In the genomic region with DNA sequence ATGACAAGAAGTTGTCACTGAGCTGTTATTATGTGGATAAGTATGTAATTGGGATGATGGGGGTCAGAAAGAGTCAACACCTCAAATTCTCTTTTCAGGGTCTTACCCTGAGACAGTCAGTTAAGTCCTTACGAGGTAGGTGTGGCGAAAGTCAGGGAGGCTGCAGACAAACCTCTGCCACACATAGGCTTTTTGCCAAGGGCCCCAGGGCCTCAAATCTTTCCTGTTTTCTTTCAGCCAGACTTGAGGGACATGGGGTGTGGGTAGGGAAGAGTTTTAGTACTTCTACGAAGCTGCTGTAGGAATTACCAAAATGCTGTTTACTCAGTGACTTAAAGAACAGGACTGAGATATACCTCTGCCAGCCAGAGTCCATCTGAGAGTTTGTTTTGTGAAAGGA, we compare ENCODE assay signal across 18 cellular contexts. TPM values are rescaled to one million over a fixed set of nuclear protein-coding genes. Genes with fewer than 3 reads are reported as not detected.
DNase-seq lines count a peak whose midpoint lies in the region; ATAC-seq and TF ChIP-seq lines count a peak whose summit lies in the region.
"Had no signal": no experiment of that assay in that cellular context is flagged by ENCODE, and none has a peak within 500 bp of the region (broad histone marks: within the 10 kb centered on the region; RNA-seq: fewer than 3 reads in every experiment).

No MANE protein-coding gene starts in this region.

- 89 to 91% methylated on average over 3 of the region's 3 CpGs for WGBS in GM23248 (ENCODE audit: low coverage in 1 of 2, low lambda C conversion rate in 2 of 2, missing lambda C conversion rate in 2 of 2), 2 experiments
- WGBS in mammary epithelial cell (ENCODE audit: low coverage, missing lambda C conversion rate) = 38% methylated on average over 2 of the region's 3 CpGs

- H3K4me3 Mint-ChIP-seq in CD4-positive, CD25-positive, alpha-beta regulatory T cell = peak overlapping the region in 1 of 4 donors; percentile 1
- peak overlapping the region in 8 of 10 donors; percentile 1 to 70 (median 38) for H3K4me3 Mint-ChIP-seq in naive thymus-derived CD4-positive, alpha-beta T cell
- H3K4me3 Mint-ChIP-seq: HFFc6 had no signal

- no TSS peak for BruUV-seq in mammary epithelial cell (replicated peaks; lab: Mats Ljungman, UMichigan)

- H3K4me1 Mint-ChIP-seq in CD4-positive, CD25-positive, alpha-beta regulatory T cell = peaks cover 13 to 78% (median 39%) of the 10 kb centered on the region in 4 donors
- H3K4me1 Mint-ChIP-seq in naive thymus-derived CD4-positive, alpha-beta T cell = peaks cover 30 to 84% (median 77%) of the 10 kb centered on the region in 7 donors

- H3F3A ChIP-seq in GM23248 (ENCODE audit: insufficient read depth) = 0 out of 2 replicates have a peak, but pooled peaks cover 4% of the 10 kb centered on the region

- POLR2A ChIA-PET in naive thymus-derived CD4-positive, alpha-beta T cell (lab: Charles Lee) = interaction anchor here (0.5 to 2.8 kb wide), 5 partner anchors 8 to 171 kb away, joined by 3 to 9 read pairs (median 4); no protein-coding TSS in a partner anchor

- ATAC-seq in CD4-positive, CD25-positive, alpha-beta regulatory T cell (ENCODE audit: low read depth in 2 of 2) = no peak
- ATAC-seq in naive thymus-derived CD4-positive, alpha-beta T cell = no peak

- no peaks in the 10 kb centered on the region for H3K9me2 ChIP-seq in GM23248 (ENCODE audit: insufficient read depth)

- H3K27me3 Mint-ChIP-seq in CD4-positive, CD25-positive, alpha-beta regulatory T cell = peaks cover 12% of the 10 kb centered on the region
- H3K27me3 Mint-ChIP-seq in naive thymus-derived CD4-positive, alpha-beta T cell = peaks cover 0 to 8% (median 0%) of the 10 kb centered on the region in 5 donors

- TF ChIP-seq CTCF in mammary epithelial cell (conservative IDR thresholded peaks at IDR 0.05 in 1 of 2, IDR thresholded peaks at IDR 0.05 in 1 of 2; ENCODE audit: extremely low read depth in 1 of 2, insufficient read depth in 1 of 2, low read depth in 1 of 2, low read length in 2 of 2) (no peak), Peyer's patch (IDR thresholded peaks at IDR 0.05) (no peak)

- no peak for TF ChIP-seq POLR2A in Peyer's patch (IDR thresholded peaks at IDR 0.05)

- dilution Hi-C loops in mammary epithelial cell (cut with HindIII; ENCODE audit: low sequenced_read_pairs) = no loop called here

- H3K9ac ChIP-seq in GM23248 = no peak overlapping the region
- no peak overlapping the region for H3K9ac ChIP-seq in mammary epithelial cell (ENCODE audit: insufficient read depth, low read length)

- peak overlapping the region; percentile 49; the same call in 1 of the 2 replicates for H2AFZ ChIP-seq in GM23248
- peak overlapping the region; percentile 25 for H2AFZ ChIP-seq in mammary epithelial cell (ENCODE audit: low read depth, low read length)

- H3K36me3 Mint-ChIP-seq in CD4-positive, CD25-positive, alpha-beta regulatory T cell = no peaks in the 10 kb centered on the region
- no peaks in the 10 kb centered on the region for H3K36me3 Mint-ChIP-seq in naive thymus-derived CD4-positive, alpha-beta T cell

- H3K4me2 ChIP-seq in GM23248 (ENCODE audit: unreplicated experiment) (no peak overlapping the region), mammary epithelial cell (ENCODE audit: insufficient read depth, low read depth, low read length) (no peak overlapping the region)

- intact Hi-C loops in mammary epithelial cell (cut with micrococcal nuclease) = loop anchor here (2.0 kb wide), 2 partner anchors 19 to 33 kb away; no protein-coding TSS in a partner anchor
- intact Hi-C loops in naive thymus-derived CD4-positive, alpha-beta T cell (cut with micrococcal nuclease) = no loop called here

- peaks cover 47% of the 10 kb centered on the region for H3K4me1 ChIP-seq in CD4-positive, CD25-positive, alpha-beta regulatory T cell (ENCODE audit: control insufficient read depth, insufficient read depth, low read length, poor library complexity, severe bottlenecking)
- H3K4me1 ChIP-seq in GM23248 (ENCODE audit: insufficient read depth) (peaks cover 15% of the 10 kb centered on the region; the same call in 1 of the 2 replicates), mammary epithelial cell (ENCODE audit: insufficient read depth, low read length) (peaks cover 9% of the 10 kb centered on the region), Peyer's patch (peaks cover 0 to 40% (median 5%) of the 10 kb centered on the region in 4 donors)
- peaks cover 13 to 77% of the 10 kb centered on the region in 2 donors for H3K4me1 ChIP-seq in naive thymus-derived CD4-positive, alpha-beta T cell (ENCODE audit: control insufficient read depth in 2 of 2, insufficient read depth in 2 of 2, low read length in 2 of 2)
- H3K4me1 ChIP-seq: BE2C had no signal

- CTCF ChIA-PET in mammary epithelial cell (lab: Charles Lee; ENCODE audit: low non-redundant PET) = no interaction called here
- CTCF ChIA-PET in naive thymus-derived CD4-positive, alpha-beta T cell (lab: Charles Lee) = interaction anchor here (1.0 to 3.9 kb wide), 10 partner anchors 11 to 154 kb away, joined by 3 to 80 read pairs (median 7); partner anchors contain the start of genes HRCT1 and SPAAR

- H3K79me2 ChIP-seq in GM23248 (ENCODE audit: insufficient read depth) (no peaks in the 10 kb centered on the region), mammary epithelial cell (ENCODE audit: insufficient read depth, low read length) (no peaks in the 10 kb centered on the region)

- no peaks in the 10 kb centered on the region for H3K27me3 ChIP-seq in CD4-positive, CD25-positive, alpha-beta regulatory T cell (ENCODE audit: control insufficient read depth, insufficient read depth, low read length)
- H3K27me3 ChIP-seq in GM23248 (replicated peaks; ENCODE audit: insufficient read depth) (no peaks in the 10 kb centered on the region), mammary epithelial cell (ENCODE audit: insufficient read depth, low read length) (no peaks in the 10 kb centered on the region), Peyer's patch (no peaks in the 10 kb centered on the region)
- H3K27me3 ChIP-seq in naive thymus-derived CD4-positive, alpha-beta T cell (ENCODE audit: control insufficient read depth in 2 of 2, insufficient read depth in 2 of 2, low read length in 2 of 2) = no peaks in the 10 kb centered on the region
- H3K27me3 ChIP-seq: SJCRH30 had no signal

- DNase-seq in CD4-positive, CD25-positive, alpha-beta regulatory T cell = no peak
- DNase-seq in GM23248 = no peak
- DNase-seq in mammary epithelial cell = no peak
- DNase-seq in naive thymus-derived CD4-positive, alpha-beta T cell = no peak
- DNase-seq in AG20443 (ENCODE audit: low spot score) = no peak
- DNase-seq in Peyer's patch = no peak
- DNase-seq in GM03348 (ENCODE audit: low spot score) = no peak
- DNase-seq: ACHN, BE2C, DMS 273 treated with DMSO at 0.1 percent for 48 hours, HFFc6, KBM-7, NCI-H187 treated with DMSO at 0.1 percent for 48 hours, NCI-H2171, NCI-H510A treated with DMSO at 0.1 percent for 48 hours, SJCRH30 had no signal

- in situ Hi-C loops in GM23248 (cut with MboI) (no loop called here), mammary epithelial cell (cut with MboI; ENCODE audit: low sequenced_read_pairs in 2 of 2) (no loop called here)

- no peak overlapping the region for H3K4me3 ChIP-seq in CD4-positive, CD25-positive, alpha-beta regulatory T cell (ENCODE audit: low read depth, low read length)
- H3K4me3 ChIP-seq in GM23248 (no peak overlapping the region), mammary epithelial cell (replicated peaks in 1 of 3; ENCODE audit: insufficient read depth in 1 of 3, low read depth in 2 of 3, low read length in 3 of 3) (no peak overlapping the region), Peyer's patch (no peak overlapping the region)
- no peak overlapping the region for H3K4me3 ChIP-seq in naive thymus-derived CD4-positive, alpha-beta T cell (ENCODE audit: low read length)
- H3K4me3 ChIP-seq: SJCRH30 had no signal

- H3K27ac Mint-ChIP-seq in CD4-positive, CD25-positive, alpha-beta regulatory T cell = peak overlapping the region; percentile 66 to 85 (median 74)
- H3K27ac Mint-ChIP-seq in naive thymus-derived CD4-positive, alpha-beta T cell = peak overlapping the region in 8 of 9 donors; percentile 13 to 82 (median 62)
- H3K27ac Mint-ChIP-seq: HFFc6 had no signal

- H3K9me3 ChIP-seq in CD4-positive, CD25-positive, alpha-beta regulatory T cell (ENCODE audit: control insufficient read depth in 2 of 2, low read length in 2 of 2) = no peaks in the 10 kb centered on the region
- H3K9me3 ChIP-seq in GM23248 (ENCODE audit: low read depth) (no peaks in the 10 kb centered on the region), mammary epithelial cell (replicated peaks; ENCODE audit: insufficient read depth, low read length) (no peaks in the 10 kb centered on the region), Peyer's patch (no peaks in the 10 kb centered on the region)
- no peaks in the 10 kb centered on the region for H3K9me3 ChIP-seq in naive thymus-derived CD4-positive, alpha-beta T cell (ENCODE audit: control insufficient read depth in 2 of 3, low read length in 3 of 3)
- H3K9me3 ChIP-seq: BE2C, SJCRH30 had no signal

- no peaks in the 10 kb centered on the region for H3K36me3 ChIP-seq in CD4-positive, CD25-positive, alpha-beta regulatory T cell (ENCODE audit: control insufficient read depth, insufficient read depth, low read length)
- H3K36me3 ChIP-seq in GM23248 (ENCODE audit: low read depth) (no peaks in the 10 kb centered on the region), mammary epithelial cell (ENCODE audit: insufficient read depth, low read length) (no peaks in the 10 kb centered on the region), Peyer's patch (no peaks in the 10 kb centered on the region)
- no peaks in the 10 kb centered on the region for H3K36me3 ChIP-seq in naive thymus-derived CD4-positive, alpha-beta T cell (ENCODE audit: control insufficient read depth in 2 of 3, insufficient read depth in 3 of 3, low read length in 3 of 3)
- H3K36me3 ChIP-seq: BE2C, SJCRH30 had no signal

- no peak overlapping the region for H3K27ac ChIP-seq in CD4-positive, CD25-positive, alpha-beta regulatory T cell (ENCODE audit: insufficient read depth, low read length, poor library complexity, severe bottlenecking)
- H3K27ac ChIP-seq in GM23248 (no peak overlapping the region), mammary epithelial cell (ENCODE audit: insufficient read depth, low read depth, low read length) (no peak overlapping the region), Peyer's patch (no peak overlapping the region)
- H3K27ac ChIP-seq in naive thymus-derived CD4-positive, alpha-beta T cell (ENCODE audit: low read depth, low read length) = no peak overlapping the region
- H3K27ac ChIP-seq: HL-60, SJCRH30 had no signal

- H4K20me1 ChIP-seq in GM23248 (ENCODE audit: insufficient read depth) (no peaks in the 10 kb centered on the region), mammary epithelial cell (ENCODE audit: insufficient read depth, low read length) (no peaks in the 10 kb centered on the region)

- H3K9me3 Mint-ChIP-seq in CD4-positive, CD25-positive, alpha-beta regulatory T cell = peaks cover 0 to 1% (median 0%) of the 10 kb centered on the region in 7 donors
- no peaks in the 10 kb centered on the region for H3K9me3 Mint-ChIP-seq in naive thymus-derived CD4-positive, alpha-beta T cell
- H3K9me3 Mint-ChIP-seq: HFFc6 had no signal

RNA-seq across cellular contexts. Expression of gene OR2S2, which starts 13.8 kb away (rescaled TPM):
- not detected for total RNA-seq in CD4-positive, CD25-positive, alpha-beta regulatory T cell
- polyA plus RNA-seq in CD4-positive, CD25-positive, alpha-beta regulatory T cell = not detected
- total RNA-seq in GM23248 (2014; rRNA removed; shearing (Covaris generic)) = 0.11 TPM in 1 of 2 replicates, not detected in the other
- 0.30 and 0.67 TPM in 2 replicates for polyA plus RNA-seq in GM23248 (2016; fragmentation: Nextera tagmentation; extraction: Ambion mirVana)
- total RNA-seq in mammary epithelial cell = under 1 TPM; 0.28 to 0.33 TPM
- polyA plus RNA-seq in mammary epithelial cell = not detected
- not detected for polyA minus RNA-seq in mammary epithelial cell
- not detected for total RNA-seq in naive thymus-derived CD4-positive, alpha-beta T cell
- not detected for polyA plus RNA-seq in naive thymus-derived CD4-positive, alpha-beta T cell
- not detected for total RNA-seq in Peyer's patch
- total RNA-seq: H1, HFFc6, SJCRH30 had no signal
- polyA plus RNA-seq: H1 had no signal

RNA-seq across cellular contexts. Expression of gene SPAAR, which starts 34.9 kb away (rescaled TPM):
- not detected for total RNA-seq in CD4-positive, CD25-positive, alpha-beta regulatory T cell
- polyA plus RNA-seq in CD4-positive, CD25-positive, alpha-beta regulatory T cell = not detected
- not detected in 2 replicates for total RNA-seq in GM23248 (2014; rRNA removed; shearing (Covaris generic))
- polyA plus RNA-seq in GM23248 (2016; fragmentation: Nextera tagmentation; extraction: Ambion mirVana) (0.23 and 0.39 TPM in 2 replicates), mammary epithelial cell (0.27 TPM)
- total RNA-seq in mammary epithelial cell (under 1 TPM in 1 of 2 donors, not detected in 1; 0.33 TPM), Peyer's patch (10 to 100 TPM in 1 of 4 donors, under 1 TPM in 1, not detected in 2; 0.88 to 17.3 TPM)
- polyA minus RNA-seq in mammary epithelial cell = not detected
- not detected for total RNA-seq in naive thymus-derived CD4-positive, alpha-beta T cell
- not detected for polyA plus RNA-seq in naive thymus-derived CD4-positive, alpha-beta T cell
- total RNA-seq: H1 had no signal

RNA-seq across cellular contexts. Expression of gene HRCT1, which starts 38.2 kb away (rescaled TPM):
- not detected for total RNA-seq in CD4-positive, CD25-positive, alpha-beta regulatory T cell
- not detected for polyA plus RNA-seq in CD4-positive, CD25-positive, alpha-beta regulatory T cell
- total RNA-seq in GM23248 (2014; rRNA removed; shearing (Covaris generic)) = 0.76 and 1.2 TPM in 2 replicates
- polyA plus RNA-seq in GM23248 (2016; fragmentation: Nextera tagmentation; extraction: Ambion mirVana) (3.4 and 3.6 TPM in 2 replicates), mammary epithelial cell (3.2 TPM)
- total RNA-seq in mammary epithelial cell (1 to 10 TPM; 1.6 to 4.7 TPM), Peyer's patch (10 to 100 TPM in 3 of 4 donors, 1 to 10 TPM in 1; 9.1 to 32.6 (median 17.2) TPM)
- polyA minus RNA-seq in mammary epithelial cell = not detected
- total RNA-seq in naive thymus-derived CD4-positive, alpha-beta T cell = not detected
- polyA plus RNA-seq in naive thymus-derived CD4-positive, alpha-beta T cell = not detected
- total RNA-seq: H1, SJCRH30 had no signal
- polyA plus RNA-seq: H1 had no signal
